In genomic region chr11:42407379-42407778, GRCh38 we compare ENCODE assay signal across 9 cellular contexts.
DNase-seq lines count a peak whose midpoint lies in the region; ATAC-seq and TF ChIP-seq lines count a peak whose summit lies in the region.
"Had no signal": no experiment of that assay in that cellular context is flagged by ENCODE, and none has a peak within 500 bp of the region (broad histone marks: within the 10 kb centered on the region; RNA-seq: fewer than 3 reads in every experiment).

No MANE protein-coding gene starts in this region.

- peak; percentile 78 for TF ChIP-seq CTCF in WTC11 (IDR thresholded peaks at IDR 0.05)
- TF ChIP-seq CTCF in CD14-positive monocyte (IDR thresholded peaks at IDR 0.05): no peak
- no peak for TF ChIP-seq CTCF in foreskin fibroblast (IDR thresholded peaks at IDR 0.05; ENCODE audit: low read depth, low read length)
- no peak for TF ChIP-seq CTCF in prostate gland (IDR thresholded peaks at IDR 0.05)

- DNase-seq in GM03348 (ENCODE audit: low spot score) (peak; percentile 17), NCI-H1092 treated with DMSO at 0.1 percent for 48 hours (lab: John Stamatoyannopoulos, UW) (peak; percentile 43), WTC11 (ENCODE audit: low spot score) (peak; percentile 93), middle frontal gyrus (ENCODE audit: extremely low spot score, low spot score) (peak; percentile 7), CD14-positive monocyte (ENCODE audit: low spot score) (no peak), foreskin fibroblast (no peak), prostate gland (ENCODE audit: low spot score) (no peak)
- DNase-seq: activated gamma-delta T cell had no signal

- H3K27ac ChIP-seq in prostate gland: no peak overlapping the region

- TF ChIP-seq POLR2A in prostate gland (IDR thresholded peaks at IDR 0.05): no peak

- H3K4me3 ChIP-seq in foreskin fibroblast (ENCODE audit: low read depth in 1 of 2, low read length in 2 of 2) (no peak overlapping the region), prostate gland (no peak overlapping the region)

- CTCF ChIA-PET in WTC11 (lab: Charles Lee): interaction anchor here (0.5 to 2.0 kb wide), 10 partner anchors 9 to 1968 kb away, joined by 3 to 7 read pairs (median 3); no protein-coding TSS in a partner anchor

- H3K4me3 Mint-ChIP-seq in WTC11 (no peak overlapping the region), CD14-positive monocyte (no peak overlapping the region)
- no peak overlapping the region for H3K4me3 Mint-ChIP-seq in activated T-helper 17 cell treated with anti-CD3 and anti-CD28 coated beads, Interleukin-2, amount 50 U/mL, for 72 hours

- no peaks in the 10 kb centered on the region; the same call in 1 of the 2 replicates for H3K27me3 Mint-ChIP-seq in WTC11 (ENCODE audit: low read depth)
- H3K27me3 Mint-ChIP-seq in CD14-positive monocyte (ENCODE audit: low read depth in 3 of 3): peaks cover 0 to 4% (median 0%) of the 10 kb centered on the region in 3 donors
- no peaks in the 10 kb centered on the region for H3K27me3 Mint-ChIP-seq in activated T-helper 17 cell treated with anti-CD3 and anti-CD28 coated beads, Interleukin-2, amount 50 U/mL, for 72 hours

- H3K27ac Mint-ChIP-seq in WTC11 (peak overlapping the region; percentile 66), CD14-positive monocyte (no peak overlapping the region)
- H3K27ac Mint-ChIP-seq in activated T-helper 17 cell treated with anti-CD3 and anti-CD28 coated beads, Interleukin-2, amount 50 U/mL, for 72 hours: no peak overlapping the region

- H3K27me3 ChIP-seq in prostate gland (replicated peaks; ENCODE audit: insufficient read depth): no peaks in the 10 kb centered on the region

- ATAC-seq in WTC11: peak; percentile 99
- no peak for ATAC-seq in activated T-helper 17 cell treated with anti-CD3 and anti-CD28 coated beads, Interleukin-2, amount 50 U/mL, for 72 hours (replicated peaks)

- POLR2A ChIA-PET in WTC11 (lab: Charles Lee): no interaction called here

- H3K36me3 Mint-ChIP-seq in WTC11: no peaks in the 10 kb centered on the region
- H3K36me3 Mint-ChIP-seq in CD14-positive monocyte: no peaks in the 10 kb centered on the region
- no peaks in the 10 kb centered on the region for H3K36me3 Mint-ChIP-seq in activated T-helper 17 cell treated with anti-CD3 and anti-CD28 coated beads, Interleukin-2, amount 50 U/mL, for 72 hours (ENCODE audit: low read depth)

- peaks cover 31% of the 10 kb centered on the region for H3K4me1 Mint-ChIP-seq in WTC11
- peaks cover 3% of the 10 kb centered on the region for H3K4me1 Mint-ChIP-seq in CD14-positive monocyte
- H3K4me1 Mint-ChIP-seq in activated T-helper 17 cell treated with anti-CD3 and anti-CD28 coated beads, Interleukin-2, amount 50 U/mL, for 72 hours: no peaks in the 10 kb centered on the region

- H3K9me3 Mint-ChIP-seq in WTC11 (no peaks in the 10 kb centered on the region), CD14-positive monocyte (no peaks in the 10 kb centered on the region)
- peaks cover 32% of the 10 kb centered on the region for H3K9me3 Mint-ChIP-seq in activated T-helper 17 cell treated with anti-CD3 and anti-CD28 coated beads, Interleukin-2, amount 50 U/mL, for 72 hours

- H3K4me1 ChIP-seq in prostate gland (replicated peaks): no peaks in the 10 kb centered on the region

- intact Hi-C loops in CD14-positive monocyte (cut with micrococcal nuclease): no loop called here
- intact Hi-C loops in prostate gland (cut with DNase I): no loop called here

- no peaks in the 10 kb centered on the region for H3K36me3 ChIP-seq in prostate gland

- H3K9me3 ChIP-seq in prostate gland: no peaks in the 10 kb centered on the region

- WGBS in prostate gland: 16% methylated on average over 3 of the region's 3 CpGs

TF ChIP-seq in WTC11, 78 proteins besides CTCF, POLR2A, EP300 and RAD21:
- no peak for TF ChIP-seq USF2 (CRISPR knock-in tag; IDR thresholded peaks at IDR 0.05)
- TF ChIP-seq SOX15 (CRISPR knock-in tag; IDR thresholded peaks at IDR 0.05): no peak
- TF ChIP-seq SMAD3 (CRISPR knock-in tag; IDR thresholded peaks at IDR 0.05; ENCODE audit: borderline replicate concordance): no peak
- 0 out of 2 replicates have a peak, but pooled peaks have one; percentile 48 for TF ChIP-seq CREB1 (CRISPR knock-in tag; IDR thresholded peaks at IDR 0.05)
- TF ChIP-seq ZNF281 (CRISPR knock-in tag; IDR thresholded peaks at IDR 0.05): 0 out of 2 replicates have a peak, but pooled peaks have one; percentile 48
- no peak for TF ChIP-seq TP53 (CRISPR knock-in tag; IDR thresholded peaks at IDR 0.05)

Comparison
In these comparisons a context has a peak if more than half of its experiments do, and no peak if none do; other contexts are left out.
1. DNase-seq: peak in GM03348 (single experiment), NCI-H1092 treated with DMSO at 0.1 percent for 48 hours (single experiment), WTC11 (single experiment) and middle frontal gyrus (single experiment); none in CD14-positive monocyte (single experiment), foreskin fibroblast (0 of 2) and prostate gland (single experiment).